In genomic region chr5:52150501-52150900, GRCh38 we compare ENCODE assay signal across 15 cellular contexts.
"Had no signal": no experiment of that assay in that cellular context is flagged by ENCODE, and none has a peak within 500 bp of the region (broad histone marks: within the 10 kb centered on the region; RNA-seq: fewer than 3 reads in every experiment).

No MANE protein-coding gene starts in this region.

- H3K4me3 Mint-ChIP-seq: activated naive CD4-positive, alpha-beta T cell treated with anti-CD3 and anti-CD28 coated beads for 36 hours; activated naive CD8-positive, alpha-beta T cell treated with anti-CD3 and anti-CD28 coated beads, Interleukin-2, amount 50 U/mL, for 24 hours; immature natural killer cell; mesothelial cell of epicardium had no signal

- DNase-seq: activated CD4-positive, alpha-beta T cell treated with anti-CD3 and anti-CD28 coated beads, Interleukin-2, amount 50 U/mL, for 4 hours; activated CD4-positive, CD25-positive, alpha-beta regulatory T cell treated with anti-CD3 and anti-CD28 coated beads, Interleukin-2, amount 50 U/mL, for 72 hours; activated naive CD4-positive, alpha-beta T cell treated with anti-CD3 and anti-CD28 coated beads for 36 hours; activated naive CD8-positive, alpha-beta T cell treated with anti-CD3 and anti-CD28 coated beads, Interleukin-2, amount 50 U/mL, for 24 hours; activated T-cell treated with anti-CD3 and anti-CD28 coated beads for 4 hours; aorta; cortex of kidney; effector CD4-positive, alpha-beta T cell; foreskin fibroblast; glutamatergic neuron; immature natural killer cell; lower lobe of right lung; thyroid gland had no signal

- H3K9me3 ChIP-seq: lower lobe of right lung, thyroid gland had no signal

- H3K27ac ChIP-seq: lower lobe of right lung, thyroid gland had no signal

- H3K36me3 Mint-ChIP-seq: immature natural killer cell, mesothelial cell of epicardium had no signal

- H3K4me1 Mint-ChIP-seq: activated naive CD8-positive, alpha-beta T cell treated with anti-CD3 and anti-CD28 coated beads, Interleukin-2, amount 50 U/mL, for 24 hours; immature natural killer cell; mesothelial cell of epicardium had no signal

- H3K9me3 Mint-ChIP-seq: mesothelial cell of epicardium had no signal

- H3K27ac Mint-ChIP-seq: activated naive CD4-positive, alpha-beta T cell treated with anti-CD3 and anti-CD28 coated beads for 36 hours; activated naive CD8-positive, alpha-beta T cell treated with anti-CD3 and anti-CD28 coated beads, Interleukin-2, amount 50 U/mL, for 24 hours; immature natural killer cell; mesothelial cell of epicardium had no signal

- H3K27me3 Mint-ChIP-seq: activated naive CD8-positive, alpha-beta T cell treated with anti-CD3 and anti-CD28 coated beads, Interleukin-2, amount 50 U/mL, for 24 hours had no signal

- H3K36me3 ChIP-seq: lower lobe of right lung, thyroid gland had no signal

- H3K4me3 ChIP-seq: lower lobe of right lung, thyroid gland had no signal

- H3K27me3 ChIP-seq: thyroid gland had no signal

- H3K4me1 ChIP-seq: lower lobe of right lung, thyroid gland had no signal

- ATAC-seq: activated naive CD8-positive, alpha-beta T cell treated with anti-CD3 and anti-CD28 coated beads, Interleukin-2, amount 50 U/mL, for 24 hours; lower lobe of right lung; sciatic nerve had no signal
